In the genomic region with DNA sequence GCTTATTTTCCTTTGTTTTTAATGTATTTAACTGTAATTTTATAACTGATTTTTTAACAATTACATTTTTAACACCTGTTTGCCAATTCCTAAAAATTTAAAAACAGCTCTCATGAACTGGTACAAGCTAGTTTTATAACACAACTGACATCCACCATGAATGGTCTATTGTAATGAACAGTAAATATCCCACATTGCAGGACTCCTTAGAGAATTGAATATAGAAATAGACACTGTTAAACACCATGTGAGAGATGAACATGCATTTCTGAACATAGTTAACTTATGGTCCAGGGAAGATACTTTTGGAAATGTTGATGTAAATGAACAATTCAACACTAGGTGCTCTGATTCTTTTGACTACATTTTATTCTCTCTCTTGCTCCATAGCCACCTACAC, we compare ENCODE assay signal across 9 cellular contexts.
"Had no signal": no experiment of that assay in that cellular context is flagged by ENCODE, and none has a peak within 500 bp of the region (broad histone marks: within the 10 kb centered on the region; RNA-seq: fewer than 3 reads in every experiment).

No MANE protein-coding gene starts in this region.

- H2AFZ ChIP-seq: GM23248, GM23338 had no signal

- H3K9ac ChIP-seq: GM23248 had no signal

- H3K9me3 ChIP-seq: HAP-1 had no signal

- DNase-seq: GM23248, GOT3, H7, H9, HCEC 1CT, HFFc6 had no signal

- H3K4me2 ChIP-seq: GM23338 had no signal

- H3K27ac ChIP-seq: GM23248 had no signal

- H3K4me3 Mint-ChIP-seq: GM23338, H9, HFFc6 had no signal

- H3K4me1 ChIP-seq: HAP-1 had no signal

- H3K27ac Mint-ChIP-seq: GM23338, HFFc6 had no signal

- ATAC-seq: GM23338, HCT116 had no signal

- H3K36me3 ChIP-seq: HAP-1 had no signal

- H3K4me3 ChIP-seq: GM23248, GM23338, HAP-1 had no signal

- H3K4me1 Mint-ChIP-seq: H9 had no signal

- H3K9me3 Mint-ChIP-seq: GM23338, H9, HFFc6 had no signal
